In genomic region chr2:67649331-67650071, GRCh38 we compare ENCODE assay signal across 10 cellular contexts.
DNase-seq lines count a peak whose midpoint lies in the region; ATAC-seq, FAIRE-seq and TF ChIP-seq lines count a peak whose summit lies in the region.
"Had no signal": no experiment of that assay in that cellular context is flagged by ENCODE, and none has a peak within 500 bp of the region (broad histone marks: within the 10 kb centered on the region; RNA-seq: fewer than 3 reads in every experiment).

No MANE protein-coding gene starts in this region.

- BruUV-seq in A673 (replicated peaks; lab: Mats Ljungman, UMichigan) = no TSS peak

- H3K4me3 ChIP-seq in A673 (ENCODE audit: low read depth, low read length, poor library complexity, severe bottlenecking) (no peak overlapping the region), mucosa of descending colon (no peak overlapping the region)

- POLR2A ChIA-PET in A673 (lab: Charles Lee; ENCODE audit: low non-redundant PET) = interaction anchor here (0.6 kb wide), 1 partner anchor 18 kb away, joined by 4 read pairs; no protein-coding TSS in a partner anchor

- no peaks in the 10 kb centered on the region for H3K36me3 ChIP-seq in A673 (ENCODE audit: insufficient read depth, low read length, poor library complexity, severe bottlenecking)
- no peaks in the 10 kb centered on the region for H3K36me3 ChIP-seq in mucosa of descending colon (ENCODE audit: low read depth)

- ATAC-seq in mucosa of descending colon = peak; percentile 45
- no peak for ATAC-seq in HG02759 (IDR thresholded peaks at IDR 0.05; ENCODE audit: unreplicated experiment)
- no peak for ATAC-seq in HG03342 (IDR thresholded peaks at IDR 0.05; ENCODE audit: unreplicated experiment)

- H3K9me3 ChIP-seq in A673 (ENCODE audit: low read depth, low read length, poor library complexity, severe bottlenecking) (no peaks in the 10 kb centered on the region), mucosa of descending colon (no peaks in the 10 kb centered on the region)

- H3K27ac ChIP-seq in A673 (ENCODE audit: low read depth, low read length, poor library complexity, severe bottlenecking) = peak overlapping the region; percentile 70

- no peaks in the 10 kb centered on the region for H3K27me3 ChIP-seq in A673 (replicated peaks; ENCODE audit: insufficient read depth, low read depth, low read length, poor library complexity)

- peak; percentile 98 for FAIRE-seq in endometrium (lab: Jason Lieb, UNC)

- DNase-seq in A673 (ENCODE audit: low spot score) = peak; percentile 53
- DNase-seq in NCI-H1417 treated with DMSO at 0.1 percent for 48 hours (lab: John Stamatoyannopoulos, UW) = peak; percentile 14
- DNase-seq in mucosa of descending colon = peak in 2 of 3 donors; percentile 13 to 33
- no peak for DNase-seq in GM20000 (ENCODE audit: low spot score)
- no peak for DNase-seq in NCI-H446 (lab: John Stamatoyannopoulos, UW)
- DNase-seq: CD4-positive, alpha-beta T cell; midbrain had no signal

- peaks cover 26% of the 10 kb centered on the region for H3K4me1 ChIP-seq in A673 (ENCODE audit: insufficient read depth, low read length, poor library complexity, severe bottlenecking)
- peaks cover 3% of the 10 kb centered on the region for H3K4me1 ChIP-seq in mucosa of descending colon (ENCODE audit: low read depth)

- intact Hi-C loops in A673 (cut with micrococcal nuclease; ENCODE audit: unreplicated experiment) (loop anchor here (2.0 to 10.0 kb wide), 7 partner anchors 173 to 1215 kb away; partner anchors contain the start of gene MEIS1), mucosa of descending colon (cut with DNase I, micrococcal nuclease) (loop anchor here in 1 of 2 donors (10.0 kb wide), 1 partner anchor 1075 kb away; no protein-coding TSS in a partner anchor)

- TF ChIP-seq CTCF in A673 (conservative IDR thresholded peaks at IDR 0.05; ENCODE audit: low read depth, low read length) (no peak), mucosa of descending colon (IDR thresholded peaks at IDR 0.05) (no peak), GM20000 (IDR thresholded peaks at IDR 0.05; ENCODE audit: extremely low read depth, missing control alignments) (no peak)

- CTCF ChIA-PET in A673 (lab: Charles Lee) = interaction anchor here (0.6 to 1.2 kb wide), 2 partner anchors 41 to 123 kb away, joined by 3 to 4 read pairs; no protein-coding TSS in a partner anchor

Comparison
In these comparisons a context has a peak if more than half of its experiments do, and no peak if none do; other contexts are left out.
1. DNase-seq: peak in A673 (single experiment), NCI-H1417 treated with DMSO at 0.1 percent for 48 hours (single experiment) and mucosa of descending colon (2 of 3); none in GM20000 (single experiment) and NCI-H446 (0 of 2).